ENCODE assay signal across 8 cellular contexts in the genomic region with DNA sequence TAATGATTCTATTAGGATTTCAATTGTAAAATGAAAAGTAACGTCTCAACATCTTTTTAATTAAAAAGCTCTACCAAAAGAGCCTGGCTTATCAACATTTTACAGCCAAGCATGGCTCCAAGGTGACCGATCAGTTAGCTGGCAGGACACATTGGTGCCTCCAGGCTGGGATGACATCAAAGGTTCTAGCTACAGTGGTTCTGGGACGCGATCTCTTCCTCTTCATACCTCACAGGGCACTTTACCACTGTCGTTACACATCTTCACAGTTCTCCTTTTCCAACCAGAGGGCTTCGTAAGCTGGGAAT. TPM values are rescaled to one million over a fixed set of nuclear protein-coding genes. Genes with fewer than 3 reads are reported as not detected.
DNase-seq lines count a peak whose midpoint lies in the region; ATAC-seq and TF ChIP-seq lines count a peak whose summit lies in the region.

No MANE protein-coding gene starts in this region.

- no peak for DNase-seq in Calu3
- DNase-seq in HuH-7 (ENCODE audit: low spot score): peak; percentile 34
- no peak for DNase-seq in chondrocyte (ENCODE audit: low spot score)
- no peak for DNase-seq in mesothelial cell of epicardium (ENCODE audit: low spot score in 2 of 2, unreplicated experiment in 2 of 2)
- DNase-seq in NCI-H2029 treated with DMSO at 0.1 percent for 48 hours (lab: John Stamatoyannopoulos, UW): no peak
- no peak for DNase-seq in cerebellum (ENCODE audit: low spot score)
- DNase-seq in NCI-H1417 (lab: John Stamatoyannopoulos, UW): no peak

- H3K4me1 Mint-ChIP-seq in Calu3 (ENCODE audit: low read depth, unreplicated experiment): peaks cover 42% of the 10 kb centered on the region
- peaks cover 42% of the 10 kb centered on the region for H3K4me1 Mint-ChIP-seq in chondrocyte (ENCODE audit: low read depth)
- peaks cover 47% of the 10 kb centered on the region for H3K4me1 Mint-ChIP-seq in mesothelial cell of epicardium

- H3K36me3 Mint-ChIP-seq in Calu3 (ENCODE audit: insufficient read depth, unreplicated experiment) (peaks cover 46% of the 10 kb centered on the region), chondrocyte (ENCODE audit: low read depth) (peaks cover 4% of the 10 kb centered on the region), mesothelial cell of epicardium (peaks cover 3% of the 10 kb centered on the region)

- H3K4me3 Mint-ChIP-seq in Calu3 (ENCODE audit: low read depth, unreplicated experiment) (peak overlapping the region; percentile 90), chondrocyte (ENCODE audit: unreplicated experiment) (peak overlapping the region; percentile 94), mesothelial cell of epicardium (peak overlapping the region; percentile 95)

- TF ChIP-seq CTCF in Calu3 (IDR thresholded peaks at IDR 0.05; ENCODE audit: unreplicated experiment): no peak
- TF ChIP-seq CTCF in chondrocyte (IDR thresholded peaks at IDR 0.05): no peak
- no peak for TF ChIP-seq CTCF in mesothelial cell of epicardium (IDR thresholded peaks at IDR 0.05; ENCODE audit: unreplicated experiment)

- CTCF ChIA-PET in Calu3 (lab: Charles Lee): interaction anchor here (0.6 to 2.7 kb wide), 2 partner anchors 29 to 106 kb away, joined by 4 to 30 read pairs; no protein-coding TSS in a partner anchor

- BruUV-seq in Calu3 (replicated peaks; lab: Mats Ljungman, UMichigan): TSS peak; percentile 66

- H3K27ac Mint-ChIP-seq in Calu3 (ENCODE audit: unreplicated experiment) (peak overlapping the region; percentile 88), chondrocyte (ENCODE audit: unreplicated experiment) (peak overlapping the region; percentile 92), mesothelial cell of epicardium (peak overlapping the region; percentile 100)

- H3K27me3 Mint-ChIP-seq in Calu3 (ENCODE audit: unreplicated experiment) (no peaks in the 10 kb centered on the region), chondrocyte (ENCODE audit: low read depth) (no peaks in the 10 kb centered on the region), mesothelial cell of epicardium (ENCODE audit: low read depth) (no peaks in the 10 kb centered on the region)

- intact Hi-C loops in Calu3 (cut with micrococcal nuclease; ENCODE audit: unreplicated experiment): loop anchor here (1.0 to 5.0 kb wide), 2 partner anchors 107 to 215 kb away; no protein-coding TSS in a partner anchor

- H3K9me3 Mint-ChIP-seq in Calu3 (ENCODE audit: low read depth, unreplicated experiment) (no peaks in the 10 kb centered on the region), chondrocyte (ENCODE audit: low read depth) (no peaks in the 10 kb centered on the region), mesothelial cell of epicardium (no peaks in the 10 kb centered on the region)

- ATAC-seq in GM21390 (IDR thresholded peaks at IDR 0.05; ENCODE audit: unreplicated experiment): peak; percentile 29

RNA-seq across cellular contexts. Expression of a gene that starts 0.7 kb away (rescaled TPM):
- total RNA-seq in Calu3 (2022): 38.8 and 49.6 TPM in 2 replicates
- 19.2 to 35.6 TPM (median 19.8 TPM) in 3 replicates for total RNA-seq in chondrocyte
- total RNA-seq in mesothelial cell of epicardium: 33.7 to 38.3 TPM (median 37.5 TPM) in 3 replicates
- total RNA-seq in cerebellum: 21.6 TPM
